In genomic region chr1:244836135-244836521, GRCh38 we compare ENCODE assay signal across 8 cellular contexts. TPM values are rescaled to one million over a fixed set of nuclear protein-coding genes. Genes with fewer than 3 reads are reported as not detected.
A peak's percentile ranks its signal among the peaks of the same experiment; 100 is the strongest.
DNase-seq lines count a peak whose midpoint lies in the region; ATAC-seq and TF ChIP-seq lines count a peak whose summit lies in the region.

No MANE protein-coding gene starts in this region.

- no peaks in the 10 kb centered on the region for H3K27me3 Mint-ChIP-seq in activated T-cell treated with anti-CD3 and anti-CD28 coated beads, Interleukin-2, amount 50 U/mL, for 24 hours

- in situ Hi-C loops in gastrocnemius medialis (cut with MboI; ENCODE audit: low sequenced_read_pairs in 4 of 4) = loop anchor here in 1 of 4 donors (10.0 to 25.0 kb wide), 2 partner anchors 139 to 1574 kb away; partner anchors contain the start of genes CEP170 and SDCCAG8

- H3K9me3 Mint-ChIP-seq in activated T-cell treated with anti-CD3 and anti-CD28 coated beads, Interleukin-2, amount 50 U/mL, for 24 hours = no peaks in the 10 kb centered on the region

- H3K36me3 ChIP-seq in adipocyte (ENCODE audit: control insufficient read depth, insufficient read depth, low read length, severe bottlenecking) (peaks cover 30% of the 10 kb centered on the region), iPS-18a (ENCODE audit: control insufficient read depth, low read depth, low read length) (peaks cover 8% of the 10 kb centered on the region), gastrocnemius medialis (peaks cover 0 to 9% of the 10 kb centered on the region in 2 donors)

- H3K27ac ChIP-seq in iPS-18a (ENCODE audit: low read length) = peak overlapping the region; percentile 97
- H3K27ac ChIP-seq in gastrocnemius medialis = peak overlapping the region; percentile 96 to 99 (median 99)

- peak overlapping the region; percentile 98 for H3K4me3 ChIP-seq in adipocyte (ENCODE audit: low read length)
- peak overlapping the region; percentile 99 for H3K4me3 ChIP-seq in iPS-18a (ENCODE audit: low read length)
- H3K4me3 ChIP-seq in gastrocnemius medialis = peak overlapping the region; percentile 68 to 81 (median 76)

- peaks cover 65% of the 10 kb centered on the region for H3K36me3 Mint-ChIP-seq in activated T-cell treated with anti-CD3 and anti-CD28 coated beads, Interleukin-2, amount 50 U/mL, for 24 hours (ENCODE audit: low read depth)

- H3K27ac Mint-ChIP-seq in activated T-cell treated with anti-CD3 and anti-CD28 coated beads, Interleukin-2, amount 50 U/mL, for 24 hours = peak overlapping the region; percentile 100

- no peak for TF ChIP-seq CTCF in gastrocnemius medialis (IDR thresholded peaks at IDR 0.05 in 4 of 5, conservative IDR thresholded peaks at IDR 0.05 in 1 of 5)

- no peak for TF ChIP-seq POLR2A in gastrocnemius medialis (IDR thresholded peaks at IDR 0.05)

- peak; percentile 23 for ATAC-seq in gastrocnemius medialis

- peaks cover 19% of the 10 kb centered on the region for H3K4me1 ChIP-seq in adipocyte (ENCODE audit: control insufficient read depth, insufficient read depth, low read length)
- peaks cover 23% of the 10 kb centered on the region for H3K4me1 ChIP-seq in iPS-18a (ENCODE audit: control insufficient read depth, low read depth, low read length)
- H3K4me1 ChIP-seq in gastrocnemius medialis = peaks cover 15 to 33% of the 10 kb centered on the region in 2 donors

- H3K9me3 ChIP-seq in adipocyte (ENCODE audit: control insufficient read depth, low read length) = no peaks in the 10 kb centered on the region
- H3K9me3 ChIP-seq in iPS-18a (ENCODE audit: control insufficient read depth, low read depth, low read length) = no peaks in the 10 kb centered on the region
- H3K9me3 ChIP-seq in gastrocnemius medialis = no peaks in the 10 kb centered on the region

- peaks cover 57% of the 10 kb centered on the region for H3K4me1 Mint-ChIP-seq in activated T-cell treated with anti-CD3 and anti-CD28 coated beads, Interleukin-2, amount 50 U/mL, for 24 hours (ENCODE audit: low read depth)

- peak; percentile 41 for DNase-seq in activated T-cell treated with anti-CD3 and anti-CD28 coated beads, Interleukin-2, amount 50 U/mL, for 24 hours
- DNase-seq in activated T-cell treated with anti-CD3 and anti-CD28 coated beads for 4 hours = no peak
- peak; percentile 65 for DNase-seq in NAMALWA (ENCODE audit: low spot score)
- DNase-seq in adipocyte (ENCODE audit: low read depth) = peak; percentile 52
- DNase-seq in gastrocnemius medialis = no peak
- no peak for DNase-seq in germinal center (ENCODE audit: low spot score)
- DNase-seq in NCI-H1105 treated with DMSO at 0.1 percent for 48 hours (lab: John Stamatoyannopoulos, UW) = no peak

- H3K9ac ChIP-seq in adipocyte (ENCODE audit: low read length) (peak overlapping the region; percentile 96), iPS-18a (ENCODE audit: low read length) (peak overlapping the region; percentile 98)

- peak overlapping the region; percentile 92 for H3K4me3 Mint-ChIP-seq in activated T-cell treated with anti-CD3 and anti-CD28 coated beads, Interleukin-2, amount 50 U/mL, for 24 hours

- H3K27me3 ChIP-seq in adipocyte (replicated peaks; ENCODE audit: control insufficient read depth, insufficient read depth, low read length) (no peaks in the 10 kb centered on the region), iPS-18a (ENCODE audit: control insufficient read depth, insufficient read depth, low read length) (no peaks in the 10 kb centered on the region), gastrocnemius medialis (no peaks in the 10 kb centered on the region)

- intact Hi-C loops in gastrocnemius medialis (cut with DNase I; ENCODE audit: low total_unique reads) = loop anchor here (2.0 to 10.0 kb wide), 4 partner anchors 183 to 1729 kb away; partner anchors contain the start of genes ADSS2, CNST, DESI2 and TFB2M

RNA-seq across cellular contexts. Expression of gene COX20, which starts 0.7 kb away (rescaled TPM):
- 10 to 100 TPM; 22.7 to 72.0 (median 35.4) TPM for total RNA-seq in gastrocnemius medialis

RNA-seq across cellular contexts. Expression of gene HNRNPU, which starts 28.2 kb away (rescaled TPM):
- total RNA-seq in gastrocnemius medialis = 100 to 1,000 TPM; 167 to 243 (median 207) TPM

Comparison
In these comparisons a context has a peak if more than half of its experiments do, and no peak if none do; other contexts are left out.
1. DNase-seq: peak in activated T-cell treated with anti-CD3 and anti-CD28 coated beads, Interleukin-2, amount 50 U/mL, for 24 hours (single experiment), NAMALWA (single experiment) and adipocyte (single experiment); none in activated T-cell treated with anti-CD3 and anti-CD28 coated beads for 4 hours (single experiment), gastrocnemius medialis (0 of 2), germinal center (single experiment) and NCI-H1105 treated with DMSO at 0.1 percent for 48 hours (single experiment).
2. Peak in every context shown above with its lines, with median percentiles within 50 percentile points of each other: H3K4me3 ChIP-seq.